ENCODE assay signal across 27 cellular contexts in genomic region chr20:61805365-61805764, GRCh38.
"Had no signal": no experiment of that assay in that cellular context is flagged by ENCODE, and none has a peak within 500 bp of the region (broad histone marks: within the 10 kb centered on the region; RNA-seq: fewer than 3 reads in every experiment).

No MANE protein-coding gene starts in this region.

- H3K9me3 Mint-ChIP-seq: activated naive CD4-positive, alpha-beta T cell treated with anti-CD3 and anti-CD28 coated beads, Interleukin-2, amount 50 U/mL, for 24 hours; T-helper 1 cell treated with Interleukin-12 subunit alpha and Interleukin-12 subunit beta and Interleukin-4 antibody, amounts not matched to agents 30 μg/mL and 1 μg/mL, for 36 hours; WTC11 had no signal

- H3K27ac Mint-ChIP-seq: activated CD8-positive, alpha-beta T cell treated with anti-CD3 and anti-CD28 coated beads, Interleukin-2, amount 10 ng/mL, durations not matched to agents 7 days and 5 days; activated naive CD4-positive, alpha-beta T cell treated with anti-CD3 and anti-CD28 coated beads, Interleukin-2, amount 50 U/mL, for 24 hours; T-helper 1 cell treated with Interleukin-12 subunit alpha and Interleukin-12 subunit beta and Interleukin-4 antibody, amounts not matched to agents 30 μg/mL and 1 μg/mL, for 36 hours had no signal

- H3K4me1 ChIP-seq: breast epithelium had no signal

- ATAC-seq: activated CD8-positive, alpha-beta T cell treated with anti-CD3 and anti-CD28 coated beads, Interleukin-2, amount 10 ng/mL, durations not matched to agents 7 days and 5 days; K562; SK-N-SH treated with all-trans-retinoic acid at 6 μM for 48 hours; WTC11 had no signal

- H3K4me1 Mint-ChIP-seq: activated naive CD4-positive, alpha-beta T cell treated with anti-CD3 and anti-CD28 coated beads, Interleukin-2, amount 50 U/mL, for 24 hours had no signal

- H3K36me3 ChIP-seq: breast epithelium, SJSA1 had no signal

- H3K27me3 ChIP-seq: SJSA1 had no signal

- H3K36me3 Mint-ChIP-seq: activated naive CD4-positive, alpha-beta T cell treated with anti-CD3 and anti-CD28 coated beads, Interleukin-2, amount 50 U/mL, for 24 hours; WTC11 had no signal

- H3K4me3 ChIP-seq: breast epithelium, K562, SJSA1 had no signal

- H3K27ac ChIP-seq: breast epithelium, SJSA1 had no signal

- H3K4me3 Mint-ChIP-seq: activated CD8-positive, alpha-beta T cell treated with anti-CD3 and anti-CD28 coated beads, Interleukin-2, amount 10 ng/mL, durations not matched to agents 7 days and 5 days; activated naive CD4-positive, alpha-beta T cell treated with anti-CD3 and anti-CD28 coated beads, Interleukin-2, amount 50 U/mL, for 24 hours; T-helper 1 cell treated with Interleukin-12 subunit alpha and Interleukin-12 subunit beta and Interleukin-4 antibody, amounts not matched to agents 30 μg/mL and 1 μg/mL, for 36 hours; WTC11 had no signal

- DNase-seq: activated CD4-positive, alpha-beta T cell treated with anti-CD3 and anti-CD28 coated beads for 48 hours; activated CD4-positive, alpha-beta T cell treated with anti-CD3 and anti-CD28 coated beads, Interleukin-2, amount 50 U/mL, for 4 hours; activated CD4-positive, CD25-positive, alpha-beta regulatory T cell treated with anti-CD3 and anti-CD28 coated beads, Interleukin-2, amount 50 U/mL, for 72 hours; activated CD8-positive, alpha-beta memory T cell treated with anti-CD3 and anti-CD28 coated beads, Interleukin-2, amount 50 U/mL, for 48 hours; activated CD8-positive, alpha-beta T cell treated with anti-CD3 and anti-CD28 coated beads, Interleukin-2, amount 10 ng/mL, durations not matched to agents 7 days and 5 days; activated effector memory CD4-positive, alpha-beta T cell treated with Interleukin-2 at 50 U/mL for 16 hours; activated naive CD4-positive, alpha-beta T cell; activated T-cell treated with anti-CD3 and anti-CD28 coated beads, Interleukin-2, amount 50 U/mL, for 1 hour; Karpas-422; MM.1S; NCI-H1105; NCI-H1436; NCI-H1694 treated with DMSO at 0.1 percent for 48 hours; NCI-H2029 treated with DMSO at 0.1 percent for 48 hours; NCI-H345; NCI-H510A; NCI-H526 treated with DMSO at 0.1 percent for 48 hours; NCI-H82; SHP77; SW 1271 had no signal

- H3K9me3 ChIP-seq: breast epithelium, SJSA1 had no signal
